In genomic region chr6:27669798-27670301, GRCh38 we compare ENCODE assay signal across 10 cellular contexts.
DNase-seq lines count a peak whose midpoint lies in the region; ATAC-seq and TF ChIP-seq lines count a peak whose summit lies in the region.
"Had no signal": no experiment of that assay in that cellular context is flagged by ENCODE, and none has a peak within 500 bp of the region (broad histone marks: within the 10 kb centered on the region; RNA-seq: fewer than 3 reads in every experiment).

No MANE protein-coding gene starts in this region.

- H3K4me1 Mint-ChIP-seq in activated B cell treated with CpG ODN at 0.5 μM for 24 hours, result peaks cover 26% of the 10 kb centered on the region

- no peak for TF ChIP-seq POLR2A in uterus (IDR thresholded peaks at IDR 0.05)

- intact Hi-C loops in activated B cell treated with CpG ODN at 0.5 μM for 24 hours (cut with micrococcal nuclease), result loop anchor here (2.0 to 10.0 kb wide), 9 partner anchors 19 to 1343 kb away; no protein-coding TSS in a partner anchor
- intact Hi-C loops in uterus (cut with DNase I; ENCODE audit: low total_unique reads), result no loop called here

- no peak overlapping the region for H2AFZ ChIP-seq in ACC112 (ENCODE audit: low read length, unreplicated experiment)

- H3K36me3 ChIP-seq in ACC112 (ENCODE audit: insufficient read depth, low read length), result no peaks in the 10 kb centered on the region
- no peaks in the 10 kb centered on the region for H3K36me3 ChIP-seq in uterus
- H3K36me3 ChIP-seq: spleen, tibial nerve had no signal

- CTCF ChIA-PET in GM10248 (lab: Yijun Ruan, JAX), result interaction anchor here (0.9 to 4.2 kb wide), 11 partner anchors 10 to 151 kb away, joined by 3 to 20 read pairs (median 4); no protein-coding TSS in a partner anchor
- CTCF ChIA-PET in activated B cell treated with CpG ODN at 0.5 μM for 24 hours (lab: Charles Lee), result interaction anchor here (1.1 to 1.8 kb wide), 2 partner anchors 10 to 18 kb away, joined by 4 to 6 read pairs; no protein-coding TSS in a partner anchor

- H3K27ac ChIP-seq in ACC112 (ENCODE audit: low read depth, low read length) (no peak overlapping the region), uterus (no peak overlapping the region)
- H3K27ac ChIP-seq: spleen, tibial nerve had no signal

- peaks cover 2% of the 10 kb centered on the region for H3K36me3 Mint-ChIP-seq in activated B cell treated with CpG ODN at 0.5 μM for 24 hours (ENCODE audit: low read depth)

- H3K4me1 ChIP-seq in ACC112 (ENCODE audit: control insufficient read depth, insufficient read depth, low read length, unreplicated experiment) (peaks cover 12% of the 10 kb centered on the region), uterus (no peaks in the 10 kb centered on the region)

- H3K27me3 ChIP-seq in ACC112 (ENCODE audit: insufficient read depth, low read length) (peaks cover 27% of the 10 kb centered on the region), uterus (peaks cover 0 to 67% of the 10 kb centered on the region in 2 donors)

- H3K79me2 ChIP-seq in ACC112 (ENCODE audit: control insufficient read depth, insufficient read depth, low read length, unreplicated experiment), result no peaks in the 10 kb centered on the region

- H3K4me3 Mint-ChIP-seq in activated B cell treated with CpG ODN at 0.5 μM for 24 hours, result no peak overlapping the region

- no peaks in the 10 kb centered on the region for H3K9me3 ChIP-seq in uterus
- H3K9me3 ChIP-seq: tibial nerve had no signal

- H3K27me3 Mint-ChIP-seq in activated B cell treated with CpG ODN at 0.5 μM for 24 hours, result peaks cover 68% of the 10 kb centered on the region

- H3K9me3 Mint-ChIP-seq in activated B cell treated with CpG ODN at 0.5 μM for 24 hours, result peaks cover 23% of the 10 kb centered on the region

- POLR2A ChIA-PET in GM10248 (lab: Yijun Ruan, JAX), result interaction anchor here (0.6 to 1.3 kb wide), 2 partner anchors 48 to 168 kb away, joined by 3 to 4 read pairs; a partner anchor contains a TSS
- POLR2A ChIA-PET in activated B cell treated with CpG ODN at 0.5 μM for 24 hours (lab: Charles Lee), result interaction anchor here (0.7 to 0.8 kb wide), 2 partner anchors 18 to 389 kb away, joined by 3 read pairs; no protein-coding TSS in a partner anchor

- TF ChIP-seq CTCF in GM10248 (IDR thresholded peaks at IDR 0.05; ENCODE audit: control extremely low read depth, extremely low read depth, low read depth, missing control alignments) (no peak), activated B cell treated with CpG ODN at 0.5 μM for 24 hours (IDR thresholded peaks at IDR 0.05) (no peak), uterus (IDR thresholded peaks at IDR 0.05) (no peak)

- peak; percentile 18 for DNase-seq in GM10248 (ENCODE audit: extremely low spot score)
- DNase-seq in activated B cell treated with CpG ODN at 0.5 μM for 24 hours, result no peak
- no peak for DNase-seq in retina
- DNase-seq in uterus, result no peak
- DNase-seq in AG08396 (ENCODE audit: low spot score), result no peak
- DNase-seq: spleen had no signal

- H3K4me3 ChIP-seq in ACC112 (ENCODE audit: low read depth, low read length) (peak overlapping the region; percentile 76), iPS-11a (ENCODE audit: low read depth, low read length) (peak overlapping the region; percentile 28), uterus (peak overlapping the region in 1 of 2 donors; percentile 36)

- H3K27ac Mint-ChIP-seq in activated B cell treated with CpG ODN at 0.5 μM for 24 hours, result peak overlapping the region; percentile 43

- ATAC-seq in activated B cell treated with CpG ODN at 0.5 μM for 24 hours (ENCODE audit: low read depth) (no peak), GM21390 (IDR thresholded peaks at IDR 0.05; ENCODE audit: unreplicated experiment) (no peak)
